ENCODE assay signal across 8 cellular contexts in genomic region chr5:157219491-157220271, GRCh38. TPM values are rescaled to one million over a fixed set of nuclear protein-coding genes. Genes with fewer than 3 reads are reported as not detected.
DNase-seq lines count a peak whose midpoint lies in the region; ATAC-seq and TF ChIP-seq lines count a peak whose summit lies in the region.

No MANE protein-coding gene starts in this region.

- peaks cover 77% of the 10 kb centered on the region for H3K4me1 Mint-ChIP-seq in activated naive CD8-positive, alpha-beta T cell treated with anti-CD3 and anti-CD28 coated beads, Interleukin-2, amount 10 ng/mL, durations not matched to agents 7 days and 5 days

- no peak overlapping the region for H3K4me2 ChIP-seq in mammary epithelial cell (ENCODE audit: insufficient read depth, low read depth, low read length)

- BruUV-seq in mammary epithelial cell (replicated peaks; lab: Mats Ljungman, UMichigan) = no TSS peak

- H3K27ac Mint-ChIP-seq in activated naive CD8-positive, alpha-beta T cell treated with anti-CD3 and anti-CD28 coated beads, Interleukin-2, amount 10 ng/mL, durations not matched to agents 7 days and 5 days = peak overlapping the region; percentile 99

- no peaks in the 10 kb centered on the region for H3K36me3 ChIP-seq in H7 (replicated peaks; ENCODE audit: control insufficient read depth, insufficient read depth, low read length)
- no peaks in the 10 kb centered on the region for H3K36me3 ChIP-seq in mammary epithelial cell (ENCODE audit: insufficient read depth, low read length)

- no peaks in the 10 kb centered on the region for H3K27me3 Mint-ChIP-seq in activated naive CD8-positive, alpha-beta T cell treated with anti-CD3 and anti-CD28 coated beads, Interleukin-2, amount 10 ng/mL, durations not matched to agents 7 days and 5 days

- H3K27me3 ChIP-seq in H7 (ENCODE audit: control insufficient read depth, insufficient read depth, low read length) (no peaks in the 10 kb centered on the region), mammary epithelial cell (ENCODE audit: insufficient read depth, low read length) (no peaks in the 10 kb centered on the region)

- H3K27ac ChIP-seq in mammary epithelial cell (ENCODE audit: insufficient read depth, low read depth, low read length) = no peak overlapping the region

- H4K20me1 ChIP-seq in mammary epithelial cell (ENCODE audit: insufficient read depth, low read length) = no peaks in the 10 kb centered on the region

- POLR2A ChIA-PET in activated naive CD8-positive, alpha-beta T cell treated with anti-CD3 and anti-CD28 coated beads, Interleukin-2, amount 10 ng/mL, durations not matched to agents 7 days and 5 days (lab: Charles Lee) = interaction anchor here (0.8 to 6.5 kb wide), 11 partner anchors 12 to 77 kb away, joined by 3 to 65 read pairs (median 16); partner anchors contain the start of genes ITK and MED7

- DNase-seq in GM03348 (ENCODE audit: low spot score) = peak; percentile 21
- DNase-seq in activated naive CD8-positive, alpha-beta T cell treated with anti-CD3 and anti-CD28 coated beads, Interleukin-2, amount 10 ng/mL, durations not matched to agents 7 days and 5 days = no peak
- no peak for DNase-seq in NCI-H2107 treated with DMSO at 0.1 percent for 48 hours (lab: John Stamatoyannopoulos, UW; ENCODE audit: unreplicated experiment)
- no peak for DNase-seq in H7
- DNase-seq in mammary epithelial cell = no peak
- no peak for DNase-seq in NCI-H345 treated with DMSO at 0.1 percent for 48 hours (lab: John Stamatoyannopoulos, UW; ENCODE audit: unreplicated experiment)

- dilution Hi-C loops in mammary epithelial cell (cut with HindIII; ENCODE audit: low sequenced_read_pairs) = loop anchor here (25.0 kb wide), 1 partner anchor 107 kb away; the partner anchor contains the start of gene HAVCR2

- no peaks in the 10 kb centered on the region for H3K9me3 ChIP-seq in mammary epithelial cell (replicated peaks; ENCODE audit: insufficient read depth, low read length)

- peak; percentile 34 for ATAC-seq in GM19438 (IDR thresholded peaks at IDR 0.05; ENCODE audit: low read depth, unreplicated experiment)
- ATAC-seq in HG03103 (IDR thresholded peaks at IDR 0.05; ENCODE audit: low read depth, unreplicated experiment) = peak; percentile 47
- ATAC-seq in activated naive CD8-positive, alpha-beta T cell treated with anti-CD3 and anti-CD28 coated beads, Interleukin-2, amount 10 ng/mL, durations not matched to agents 7 days and 5 days (ENCODE audit: low read depth) = no peak

- no peaks in the 10 kb centered on the region for H3K9me3 Mint-ChIP-seq in activated naive CD8-positive, alpha-beta T cell treated with anti-CD3 and anti-CD28 coated beads, Interleukin-2, amount 10 ng/mL, durations not matched to agents 7 days and 5 days

- H3K4me1 ChIP-seq in mammary epithelial cell (ENCODE audit: insufficient read depth, low read length) = no peaks in the 10 kb centered on the region

- H3K36me3 Mint-ChIP-seq in activated naive CD8-positive, alpha-beta T cell treated with anti-CD3 and anti-CD28 coated beads, Interleukin-2, amount 10 ng/mL, durations not matched to agents 7 days and 5 days = peaks cover 71% of the 10 kb centered on the region

- intact Hi-C loops in mammary epithelial cell (cut with micrococcal nuclease) = no loop called here

- no peaks in the 10 kb centered on the region for H3K79me2 ChIP-seq in mammary epithelial cell (ENCODE audit: insufficient read depth, low read length)

- H3K9ac ChIP-seq in mammary epithelial cell (ENCODE audit: insufficient read depth, low read length) = no peak overlapping the region

- in situ Hi-C loops in mammary epithelial cell (cut with MboI; ENCODE audit: low sequenced_read_pairs in 2 of 2) = no loop called here

- no peak for TF ChIP-seq CTCF in mammary epithelial cell (conservative IDR thresholded peaks at IDR 0.05 in 1 of 2, IDR thresholded peaks at IDR 0.05 in 1 of 2; ENCODE audit: extremely low read depth in 1 of 2, insufficient read depth in 1 of 2, low read depth in 1 of 2, low read length in 2 of 2)

- CTCF ChIA-PET in mammary epithelial cell (lab: Charles Lee; ENCODE audit: low non-redundant PET) = no interaction called here

- H2AFZ ChIP-seq in mammary epithelial cell (ENCODE audit: low read depth, low read length) = no peak overlapping the region

- H3K4me3 ChIP-seq in H7 (ENCODE audit: insufficient read depth, low read depth, low read length) (no peak overlapping the region), mammary epithelial cell (replicated peaks in 1 of 3; ENCODE audit: insufficient read depth in 1 of 3, low read depth in 2 of 3, low read length in 3 of 3) (no peak overlapping the region)

- H3K4me3 Mint-ChIP-seq in activated naive CD8-positive, alpha-beta T cell treated with anti-CD3 and anti-CD28 coated beads, Interleukin-2, amount 10 ng/mL, durations not matched to agents 7 days and 5 days = peak overlapping the region; percentile 66

- 65% methylated on average over 9 of the region's 9 CpGs for whole genome bisulfite sequencing in mammary epithelial cell (ENCODE audit: low coverage, missing lambda C conversion rate)

RNA-seq across cellular contexts. Expression of gene ITK, which starts 39.0 kb away (rescaled TPM):
- total RNA-seq in activated naive CD8-positive, alpha-beta T cell treated with anti-CD3 and anti-CD28 coated beads, Interleukin-2, amount 10 ng/mL, durations not matched to agents 7 days and 5 days = 100 to 1,000 TPM; 313 to 324 TPM
- total RNA-seq in H7 (2014; rRNA removed; shearing (Covaris generic)) = 0.03 and 0.15 TPM in 2 replicates
- total RNA-seq in mammary epithelial cell = not detected
- polyA plus RNA-seq in mammary epithelial cell = not detected
- polyA minus RNA-seq in mammary epithelial cell = not detected

RNA-seq across cellular contexts. Expression of gene CYFIP2, which starts 46.2 kb away (rescaled TPM):
- total RNA-seq in activated naive CD8-positive, alpha-beta T cell treated with anti-CD3 and anti-CD28 coated beads, Interleukin-2, amount 10 ng/mL, durations not matched to agents 7 days and 5 days = 100 to 1,000 TPM; 458 to 480 TPM
- total RNA-seq in H7 (2014; rRNA removed; shearing (Covaris generic)) = 14.3 and 20.5 TPM in 2 replicates
- 10 to 100 TPM in 1 of 2 donors, 1 to 10 TPM in 1; 5.5 to 16.0 TPM for total RNA-seq in mammary epithelial cell
- polyA plus RNA-seq in mammary epithelial cell = 5.8 TPM
- polyA minus RNA-seq in mammary epithelial cell = 10.1 TPM

RNA-seq across cellular contexts. Expression of gene GARIN3, which starts 53.6 kb away (rescaled TPM):
- not detected for total RNA-seq in activated naive CD8-positive, alpha-beta T cell treated with anti-CD3 and anti-CD28 coated beads, Interleukin-2, amount 10 ng/mL, durations not matched to agents 7 days and 5 days
- total RNA-seq in H7 (2014; rRNA removed; shearing (Covaris generic)) = not detected in 2 replicates
- total RNA-seq in mammary epithelial cell = not detected
- polyA plus RNA-seq in mammary epithelial cell = not detected
- not detected for polyA minus RNA-seq in mammary epithelial cell

Comparison
In these comparisons a context has a peak if more than half of its experiments do, and no peak if none do; other contexts are left out.
1. RNA of gene ITK, which starts 39.0 kb away (total RNA-seq): 313 to 324 TPM in activated naive CD8-positive, alpha-beta T cell treated with anti-CD3 and anti-CD28 coated beads, Interleukin-2, amount 10 ng/mL, durations not matched to agents 7 days and 5 days; 0.03 to 0.15 TPM in H7 and not detected in mammary epithelial cell; every median in the first group is over 100 times any median in the second.
2. RNA of gene CYFIP2, which starts 46.2 kb away (total RNA-seq): 458 to 480 TPM in activated naive CD8-positive, alpha-beta T cell treated with anti-CD3 and anti-CD28 coated beads, Interleukin-2, amount 10 ng/mL, durations not matched to agents 7 days and 5 days; 5.5 to 16.0 TPM in mammary epithelial cell and 14.3 to 20.5 TPM in H7; every median in the first group is over 10 times any median in the second.